8 cellular contexts compared by ENCODE assay signal in the genomic region with DNA sequence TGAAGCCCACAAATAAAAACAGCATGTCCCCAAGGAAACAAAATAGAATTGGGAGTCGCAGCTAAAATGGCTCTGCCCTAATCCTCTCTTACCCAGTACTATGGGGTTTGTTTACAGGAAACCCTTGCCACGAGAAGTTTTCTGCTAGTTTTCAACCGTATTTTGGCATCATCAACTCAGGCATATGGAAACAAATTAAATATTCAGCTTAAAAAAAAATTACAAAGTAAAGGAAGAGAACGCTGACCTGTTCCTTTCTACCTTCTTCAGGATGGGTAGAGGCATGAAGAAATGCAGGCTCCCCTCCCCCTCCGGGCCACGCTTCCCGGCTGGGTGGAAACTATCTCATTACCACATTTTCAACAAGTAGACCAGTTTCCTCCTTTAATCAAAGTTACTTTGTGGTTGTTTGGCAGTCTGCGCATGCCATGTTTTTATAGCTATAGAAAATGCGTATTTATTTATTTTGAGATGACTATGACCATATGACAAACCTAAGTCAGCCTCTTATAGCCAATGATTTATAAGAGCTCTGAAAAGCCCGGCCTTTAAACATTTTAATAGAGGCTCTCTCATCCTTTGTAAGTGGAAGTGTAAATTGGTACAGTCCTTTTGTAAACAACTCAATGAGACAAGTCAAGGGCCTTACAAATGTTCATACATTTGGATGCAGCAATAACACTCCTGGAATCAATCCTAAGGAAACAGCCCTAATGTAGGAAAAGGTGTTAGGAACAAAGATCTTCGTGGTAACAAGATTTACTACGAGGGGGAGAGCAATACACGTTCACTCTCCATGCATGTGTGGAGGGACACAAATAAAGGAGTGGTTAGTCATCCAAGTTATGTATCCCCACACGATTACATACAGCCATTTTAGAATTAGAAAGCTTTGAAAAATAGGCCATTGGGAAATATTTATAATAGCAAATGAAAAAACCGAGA. TPM values are rescaled to one million over a fixed set of nuclear protein-coding genes. Genes with fewer than 3 reads are reported as not detected.
DNase-seq lines count a peak whose midpoint lies in the region; ATAC-seq, FAIRE-seq and TF ChIP-seq lines count a peak whose summit lies in the region.

No MANE protein-coding gene starts in this region.

- ATAC-seq in left colon = peak; percentile 66

- no peak for TF ChIP-seq CTCF in HL-60 (IDR thresholded peaks at IDR 0.05; ENCODE audit: insufficient read depth, low read length)

- peak; percentile 80 for DNase-seq in EH (ENCODE audit: low read depth)
- DNase-seq in HL-60 (ENCODE audit: low read depth in 1 of 2, low spot score in 1 of 2) = peak; percentile 73 to 90
- peak; percentile 70 for DNase-seq in RCC 7860 (ENCODE audit: low spot score)
- DNase-seq in activated naive CD4-positive, alpha-beta T cell (lab: John Stamatoyannopoulos, UW) = peak in 3 of 4 experiments; percentile 13 to 72 (median 62)
- DNase-seq in left colon = peak; percentile 61 to 76
- DNase-seq in stimulated activated CD4-positive, alpha-beta T cell treated with anti-CD3 and anti-CD28 coated beads, TNF-alpha, amount 100 ng/mL, for 4 hours (ENCODE audit: low read depth in 3 of 3) = peak in 2 of 3 experiments; percentile 52 to 60
- DNase-seq in NCI-H526 treated with DMSO at 0.1 percent for 48 hours (lab: John Stamatoyannopoulos, UW) = no peak
- no peak for DNase-seq in D341Med (ENCODE audit: low spot score)

- H3K4me3 ChIP-seq in HL-60 (replicated peaks; ENCODE audit: insufficient read depth, low read length) = peak overlapping the region; percentile 24

- H3K27ac ChIP-seq in HL-60 (replicated peaks) = peak overlapping the region; percentile 95

- FAIRE-seq in RCC 7860 (lab: Jason Lieb, UNC) = peak; percentile 82

- intact Hi-C loops in left colon (cut with DNase I, micrococcal nuclease) = no loop called here

- no peaks in the 10 kb centered on the region for H3K27me3 ChIP-seq in HL-60 (ENCODE audit: insufficient read depth, poor library complexity, severe bottlenecking)

RNA-seq across cellular contexts. Expression of a gene that starts 16.1 kb away (rescaled TPM):
- total RNA-seq in left colon = 10 to 100 TPM; 58.2 to 70.0 TPM

Comparison
In these comparisons a context has a peak if more than half of its experiments do, and no peak if none do; other contexts are left out.
1. DNase-seq: peak in EH (single experiment), HL-60 (2 of 2), RCC 7860 (single experiment), activated naive CD4-positive, alpha-beta T cell (3 of 4), left colon (2 of 2) and stimulated activated CD4-positive, alpha-beta T cell treated with anti-CD3 and anti-CD28 coated beads, TNF-alpha, amount 100 ng/mL, for 4 hours (2 of 3); none in NCI-H526 treated with DMSO at 0.1 percent for 48 hours (single experiment) and D341Med (single experiment).